17 cellular contexts compared by ENCODE assay signal in genomic region chr3:36075491-36075890, GRCh38.
A peak's percentile ranks its signal among the peaks of the same experiment; 100 is the strongest.
DNase-seq lines count a peak whose midpoint lies in the region; TF ChIP-seq lines count a peak whose summit lies in the region.
"Had no signal": no experiment of that assay in that cellular context is flagged by ENCODE, and none has a peak within 500 bp of the region (broad histone marks: within the 10 kb centered on the region; RNA-seq: fewer than 3 reads in every experiment).

No MANE protein-coding gene starts in this region.

- DNase-seq in AG09309 (ENCODE audit: low read depth) (peak; percentile 8), MG63 (peak; percentile 17), epithelial cell of esophagus (ENCODE audit: low read depth) (peak; percentile 3), kidney tubule cell (ENCODE audit: low spot score) (peak; percentile 90), NCI-H2227 (lab: John Stamatoyannopoulos, UW; ENCODE audit: unreplicated experiment) (no peak), hypothalamus (lab: John Stamatoyannopoulos, UW) (no peak), NAMALWA (ENCODE audit: low spot score) (no peak), dedifferentiated amniotic fluid mesenchymal stem cell (ENCODE audit: extremely low spot score) (no peak)
- DNase-seq: BE2C; CD4-positive, alpha-beta memory T cell; H9; NCI-H1092; NCI-H1694; NCI-H2107; NCI-H69; PC-9 had no signal

- no peaks in the 10 kb centered on the region for H3K9me3 ChIP-seq in MG63
- H3K9me3 ChIP-seq: A549, BE2C had no signal

- H3K27me3 ChIP-seq in MG63: no peaks in the 10 kb centered on the region
- H3K27me3 ChIP-seq: BE2C had no signal

- TF ChIP-seq CTCF in AG09309 (IDR thresholded peaks at IDR 0.05; ENCODE audit: control insufficient read depth, insufficient read depth, low read depth, low read length, missing control alignments): no peak
- no peak for TF ChIP-seq CTCF in epithelial cell of esophagus (IDR thresholded peaks at IDR 0.05; ENCODE audit: insufficient read depth, low read depth, low read length, missing control alignments)

- H3K36me3 ChIP-seq in MG63: no peaks in the 10 kb centered on the region
- H3K36me3 ChIP-seq: BE2C had no signal

- H3K4me3 ChIP-seq in AG09309 (ENCODE audit: control insufficient read depth, low read depth, low read length) (no peak overlapping the region), MG63 (no peak overlapping the region), epithelial cell of esophagus (ENCODE audit: low read length) (no peak overlapping the region)
- H3K4me3 ChIP-seq: A549, PC-9 had no signal

Comparison
In these comparisons a context has a peak if more than half of its experiments do, and no peak if none do; other contexts are left out.
1. DNase-seq: peak in AG09309 (single experiment), MG63 (single experiment), epithelial cell of esophagus (single experiment) and kidney tubule cell (single experiment); none in NCI-H2227 (single experiment), hypothalamus (0 of 51), NAMALWA (single experiment) and dedifferentiated amniotic fluid mesenchymal stem cell (single experiment).